Comparison of ENCODE assay signal across 26 cellular contexts in the genomic region with DNA sequence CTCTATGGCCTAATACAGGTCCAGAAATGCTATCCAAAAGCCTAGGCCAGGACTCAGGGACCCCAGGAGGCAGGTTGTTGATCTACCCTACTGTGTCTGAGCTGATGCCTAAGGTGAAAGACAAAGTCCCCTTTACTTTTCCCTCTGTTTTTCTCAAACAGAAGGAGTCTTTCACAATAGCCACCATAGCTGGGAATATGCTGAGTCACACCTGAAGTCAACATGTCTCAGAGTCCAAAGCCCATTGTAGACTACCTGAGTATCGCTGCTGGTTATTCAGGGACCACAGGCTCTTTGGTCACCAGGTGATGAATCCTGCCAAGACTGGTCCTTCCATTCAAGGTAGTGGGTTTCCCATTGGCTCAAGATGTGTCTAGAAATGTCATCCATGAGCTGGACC.
"Had no signal": no experiment of that assay in that cellular context is flagged by ENCODE, and none has a peak within 500 bp of the region (broad histone marks: within the 10 kb centered on the region; RNA-seq: fewer than 3 reads in every experiment).

No MANE protein-coding gene starts in this region.

- H3K36me3 ChIP-seq: adrenal gland, breast epithelium had no signal

- H3K4me3 ChIP-seq: adrenal gland, breast epithelium, coronary artery, dorsolateral prefrontal cortex had no signal

- H3K9me3 ChIP-seq: adrenal gland had no signal

- DNase-seq: activated CD4-positive, alpha-beta memory T cell treated with anti-CD3 and anti-CD28 coated beads for 36 hours; activated CD4-positive, alpha-beta T cell treated with anti-CD3 and anti-CD28 coated beads for 36 hours; activated CD4-positive, alpha-beta T cell treated with anti-CD3 and anti-CD28 coated beads, Interleukin-2, amount 10 ng/mL, durations not matched to agents 24 days and 14 days; activated CD4-positive, CD25-positive, alpha-beta regulatory T cell; activated CD4-positive, CD25-positive, alpha-beta regulatory T cell treated with anti-CD3 and anti-CD28 coated beads, Interleukin-2, amount 50 U/mL, for 72 hours; activated CD8-positive, alpha-beta memory T cell treated with anti-CD3 and anti-CD28 coated beads, Interleukin-2, amount 10 ng/mL, durations not matched to agents 7 days and 5 days; activated CD8-positive, alpha-beta memory T cell treated with anti-CD3 and anti-CD28 coated beads, Interleukin-2, amount 50 U/mL, for 4 hours; activated CD8-positive, alpha-beta T cell treated with anti-CD3 and anti-CD28 coated beads, Interleukin-2, amount 10 ng/mL, durations not matched to agents 7 days and 5 days; activated effector memory CD4-positive, alpha-beta T cell treated with anti-CD3 and anti-CD28 coated beads, Interleukin-2, amount 50 U/mL, for 16 hours; activated naive CD4-positive, alpha-beta T cell treated with anti-CD3 and anti-CD28 coated beads for 36 hours; activated naive CD8-positive, alpha-beta T cell treated with anti-CD3 and anti-CD28 coated beads for 36 hours; activated naive CD8-positive, alpha-beta T cell treated with anti-CD3 and anti-CD28 coated beads, Interleukin-2, amount 50 U/mL, for 24 hours; activated T-cell treated with anti-CD3 and anti-CD28 coated beads, Interleukin-2, amount 50 U/mL, for 1 hour; activated T-cell treated with anti-CD3 and anti-CD28 coated beads, Interleukin-2, amount 50 U/mL, for 48 hours; adrenal gland; amygdala; aorta; dorsolateral prefrontal cortex; effector memory CD4-positive, alpha-beta T cell; endodermal cell; foreskin fibroblast; head of caudate nucleus; T-helper 2 cell had no signal

- H3K4me1 ChIP-seq: adrenal gland, breast epithelium had no signal

- H3K27ac ChIP-seq: adrenal gland, breast epithelium, coronary artery, dorsolateral prefrontal cortex had no signal

- H3K27me3 ChIP-seq: adrenal gland, breast epithelium had no signal

- ATAC-seq: activated CD4-positive, alpha-beta T cell treated with anti-CD3 and anti-CD28 coated beads for 36 hours; activated CD8-positive, alpha-beta memory T cell treated with anti-CD3 and anti-CD28 coated beads, Interleukin-2, amount 10 ng/mL, durations not matched to agents 7 days and 5 days; activated CD8-positive, alpha-beta T cell treated with anti-CD3 and anti-CD28 coated beads, Interleukin-2, amount 10 ng/mL, durations not matched to agents 7 days and 5 days; activated naive CD8-positive, alpha-beta T cell treated with anti-CD3 and anti-CD28 coated beads, Interleukin-2, amount 50 U/mL, for 24 hours; esophagus mucosa had no signal
